In genomic region chr1:32798679-32799416, GRCh38 we compare ENCODE assay signal across 10 cellular contexts. TPM values are rescaled to one million over a fixed set of nuclear protein-coding genes. Genes with fewer than 3 reads are reported as not detected.
A peak's percentile ranks its signal among the peaks of the same experiment; 100 is the strongest.
DNase-seq lines count a peak whose midpoint lies in the region; ATAC-seq and TF ChIP-seq lines count a peak whose summit lies in the region.
"Had no signal": no experiment of that assay in that cellular context is flagged by ENCODE, and none has a peak within 500 bp of the region (broad histone marks: within the 10 kb centered on the region; RNA-seq: fewer than 3 reads in every experiment).

No MANE protein-coding gene starts in this region.

- H3K27me3 ChIP-seq in CD4-positive, alpha-beta memory T cell (ENCODE audit: insufficient read depth, low read length), result no peaks in the 10 kb centered on the region
- no peaks in the 10 kb centered on the region for H3K27me3 ChIP-seq in endodermal cell (ENCODE audit: control insufficient read depth, insufficient read depth, low read length, poor library complexity, severe bottlenecking)
- no peaks in the 10 kb centered on the region for H3K27me3 ChIP-seq in H7 (ENCODE audit: control insufficient read depth, insufficient read depth, low read length)
- H3K27me3 ChIP-seq: left lung had no signal

- peak overlapping the region; percentile 43 for H3K27ac ChIP-seq in CD4-positive, alpha-beta memory T cell (ENCODE audit: low read depth, low read length)
- no peak overlapping the region for H3K27ac ChIP-seq in endodermal cell (ENCODE audit: low read depth, low read length)

- ATAC-seq in GM18498 (IDR thresholded peaks at IDR 0.05; ENCODE audit: unreplicated experiment) (peak; percentile 74), WTC11 (no peak)
- ATAC-seq: HCT116, left lung had no signal

- 90 to 94% methylated on average over 4 to 8 of the region's 8 CpGs for WGBS in endodermal cell (ENCODE audit: insufficient coverage in 1 of 2, insufficient read length in 1 of 2), 2 experiments

- TF ChIP-seq CTCF in WTC11 (IDR thresholded peaks at IDR 0.05) (no peak), endodermal cell (conservative IDR thresholded peaks at IDR 0.05) (no peak)

- intact Hi-C loops in CD4-positive, alpha-beta memory T cell (cut with micrococcal nuclease), result loop anchor here (1.0 kb wide), 1 partner anchor 18 kb away; the partner anchor contains the start of genes S100PBP and YARS1

- peaks cover 17 to 33% of the 10 kb centered on the region in 2 donors for H3K36me3 Mint-ChIP-seq in CD4-positive, alpha-beta memory T cell
- H3K36me3 Mint-ChIP-seq in WTC11, result peaks cover 61% of the 10 kb centered on the region
- H3K36me3 Mint-ChIP-seq in endodermal cell (ENCODE audit: low read depth), result peaks cover 63% of the 10 kb centered on the region

- no peaks in the 10 kb centered on the region for H3K36me3 ChIP-seq in CD4-positive, alpha-beta memory T cell (ENCODE audit: insufficient read depth, low read length)
- H3K36me3 ChIP-seq in endodermal cell (ENCODE audit: control insufficient read depth, insufficient read depth, low read length) (peaks cover 85% of the 10 kb centered on the region), H7 (replicated peaks; ENCODE audit: control insufficient read depth, insufficient read depth, low read length) (peaks cover 34% of the 10 kb centered on the region)

- POLR2A ChIA-PET in CD4-positive, alpha-beta memory T cell (lab: Charles Lee; ENCODE audit: partially characterized antibody), result interaction anchor here (0.6 to 3.5 kb wide), 9 partner anchors 9 to 619 kb away, joined by 3 to 20 read pairs (median 3); partner anchors contain the start of genes RBBP4, S100PBP, TXLNA and YARS1
- POLR2A ChIA-PET in WTC11 (lab: Charles Lee), result no interaction called here

- no peak overlapping the region for H3K4me3 ChIP-seq in CD4-positive, alpha-beta memory T cell (ENCODE audit: low read length in 2 of 2)
- H3K4me3 ChIP-seq in endodermal cell (ENCODE audit: low read length) (no peak overlapping the region), H7 (ENCODE audit: insufficient read depth, low read depth, low read length) (no peak overlapping the region)
- H3K4me3 ChIP-seq: left lung had no signal

- H3K4me3 Mint-ChIP-seq in CD4-positive, alpha-beta memory T cell, result peak overlapping the region; percentile 32 to 80 (median 57)
- H3K4me3 Mint-ChIP-seq in WTC11 (no peak overlapping the region), endodermal cell (no peak overlapping the region)

- DNase-seq in CD4-positive, alpha-beta memory T cell, result peak; percentile 55 to 71 (median 62)
- DNase-seq in WTC11 (ENCODE audit: low spot score), result no peak
- DNase-seq in endodermal cell, result no peak
- no peak for DNase-seq in H7
- DNase-seq in NCI-H748 treated with DMSO at 0.1 percent for 48 hours (lab: John Stamatoyannopoulos, UW), result no peak
- no peak for DNase-seq in NK-92 treated with Interleukin-12 subunit alpha and Interleukin-12 subunit beta, amount 100 ng/mL, for 24 hours (lab: John Stamatoyannopoulos, UW)
- no peak for DNase-seq in cerebellar nuclear complex (lab: John Stamatoyannopoulos, UW)
- DNase-seq: left lung had no signal

- H3K9me3 ChIP-seq in CD4-positive, alpha-beta memory T cell (ENCODE audit: control insufficient read depth in 1 of 2, low read length in 2 of 2), result no peaks in the 10 kb centered on the region
- peaks cover 14% of the 10 kb centered on the region for H3K9me3 ChIP-seq in endodermal cell (ENCODE audit: control insufficient read depth, low read length)
- H3K9me3 ChIP-seq: left lung had no signal

- H3K27me3 Mint-ChIP-seq in CD4-positive, alpha-beta memory T cell, result no peaks in the 10 kb centered on the region
- H3K27me3 Mint-ChIP-seq in WTC11 (ENCODE audit: low read depth) (no peaks in the 10 kb centered on the region), endodermal cell (ENCODE audit: insufficient read depth) (no peaks in the 10 kb centered on the region)

- H3K27ac Mint-ChIP-seq in CD4-positive, alpha-beta memory T cell, result peak overlapping the region; percentile 86 to 94 (median 92)
- H3K27ac Mint-ChIP-seq in WTC11 (peak overlapping the region; percentile 1), endodermal cell (peak overlapping the region; percentile 1)

- H3K4me1 ChIP-seq in CD4-positive, alpha-beta memory T cell (ENCODE audit: insufficient read depth, low read length), result peaks cover 58% of the 10 kb centered on the region
- no peaks in the 10 kb centered on the region for H3K4me1 ChIP-seq in endodermal cell (ENCODE audit: control insufficient read depth, insufficient read depth, low read length)
- H3K4me1 ChIP-seq: left lung had no signal

- H3K9ac ChIP-seq in endodermal cell (ENCODE audit: extremely low read depth, low read length, poor library complexity, severe bottlenecking), result no peak overlapping the region

- CTCF ChIA-PET in CD4-positive, alpha-beta memory T cell (lab: Charles Lee; ENCODE audit: partially characterized antibody), result interaction anchor here (1.5 kb wide), 1 partner anchor 86 kb away, joined by 3 read pairs; no protein-coding TSS in a partner anchor
- CTCF ChIA-PET in WTC11 (lab: Charles Lee), result no interaction called here

- peaks cover 31 to 57% (median 47%) of the 10 kb centered on the region in 4 donors for H3K4me1 Mint-ChIP-seq in CD4-positive, alpha-beta memory T cell
- H3K4me1 Mint-ChIP-seq in WTC11 (no peaks in the 10 kb centered on the region), endodermal cell (peaks cover 5% of the 10 kb centered on the region)

- no peaks in the 10 kb centered on the region for H3K9me3 Mint-ChIP-seq in CD4-positive, alpha-beta memory T cell
- no peaks in the 10 kb centered on the region for H3K9me3 Mint-ChIP-seq in WTC11
- peaks cover 13% of the 10 kb centered on the region for H3K9me3 Mint-ChIP-seq in endodermal cell

TF ChIP-seq in WTC11, 78 proteins besides CTCF, POLR2A, EP300 and RAD21 (continues in another document):
- TF ChIP-seq ZNF281 (CRISPR knock-in tag; IDR thresholded peaks at IDR 0.05), result no peak
- TF ChIP-seq ZNF425 (CRISPR knock-in tag; conservative IDR thresholded peaks at IDR 0.05), result no peak
- TF ChIP-seq CREM (CRISPR knock-in tag; IDR thresholded peaks at IDR 0.05), result no peak
- TF ChIP-seq MYBL2 (CRISPR knock-in tag; IDR thresholded peaks at IDR 0.05), result no peak
- TF ChIP-seq USF2 (CRISPR knock-in tag; IDR thresholded peaks at IDR 0.05), result no peak
- TF ChIP-seq GABPB1 (CRISPR knock-in tag; IDR thresholded peaks at IDR 0.05), result no peak
- TF ChIP-seq CBFB (CRISPR knock-in tag; IDR thresholded peaks at IDR 0.05; ENCODE audit: low read depth), result no peak
- TF ChIP-seq ZNF121 (CRISPR knock-in tag; IDR thresholded peaks at IDR 0.05), result no peak

RNA-seq across cellular contexts. Expression of gene YARS1, which starts 18.3 kb away (rescaled TPM):
- 100 to 1,000 TPM; 110 to 114 TPM for total RNA-seq in CD4-positive, alpha-beta memory T cell
- polyA plus RNA-seq in CD4-positive, alpha-beta memory T cell, result 10 to 100 TPM; 46.6 to 70.0 TPM
- total RNA-seq in WTC11 (2021) (142 to 197 TPM (median 154 TPM) in 3 replicates), endodermal cell (100 to 1,000 TPM; 141 to 154 TPM)
- 120 TPM for polyA plus RNA-seq in endodermal cell (2013, experiment 1 of 2)
- polyA plus RNA-seq in endodermal cell (2013, experiment 2 of 2), result 113 TPM
- total RNA-seq in H7 (2014; rRNA removed; shearing (Covaris generic)), result 239 and 260 TPM in 2 replicates

RNA-seq across cellular contexts. Expression of gene S100PBP, which starts 18.6 kb away (rescaled TPM):
- total RNA-seq in CD4-positive, alpha-beta memory T cell, result 10 to 100 TPM; 63.2 to 65.5 TPM
- 10 to 100 TPM in 1 of 2 donors, 1 to 10 TPM in 1; 6.5 to 14.0 TPM for polyA plus RNA-seq in CD4-positive, alpha-beta memory T cell
- 62.9 to 73.2 TPM (median 70.2 TPM) in 3 replicates for total RNA-seq in WTC11 (2021)
- total RNA-seq in endodermal cell, result 100 to 1,000 TPM in 1 of 2 donors, 10 to 100 TPM in 1; 91.4 to 112 TPM
- 39.8 TPM for polyA plus RNA-seq in endodermal cell (2013, experiment 1 of 2)
- polyA plus RNA-seq in endodermal cell (2013, experiment 2 of 2), result 37.9 TPM
- 83.0 and 83.4 TPM in 2 replicates for total RNA-seq in H7 (2014; rRNA removed; shearing (Covaris generic))

Comparison
In these comparisons a context has a peak if more than half of its experiments do, and no peak if none do; other contexts are left out.
1. DNase-seq: peak in CD4-positive, alpha-beta memory T cell (5 of 5); none in WTC11 (single experiment), endodermal cell (single experiment), H7 (single experiment), NCI-H748 treated with DMSO at 0.1 percent for 48 hours (single experiment), NK-92 treated with Interleukin-12 subunit alpha and Interleukin-12 subunit beta, amount 100 ng/mL, for 24 hours (single experiment) and cerebellar nuclear complex (0 of 2).
2. H3K27ac Mint-ChIP-seq: peak in every context shown above with its lines; median percentile 92 in CD4-positive, alpha-beta memory T cell; 1 in WTC11; 1 in endodermal cell.
3. H3K4me3 Mint-ChIP-seq: peak in CD4-positive, alpha-beta memory T cell (8 of 8); none in WTC11 (single experiment) and endodermal cell (single experiment).